ENCODE assay signal across 7 cellular contexts in the genomic region with DNA sequence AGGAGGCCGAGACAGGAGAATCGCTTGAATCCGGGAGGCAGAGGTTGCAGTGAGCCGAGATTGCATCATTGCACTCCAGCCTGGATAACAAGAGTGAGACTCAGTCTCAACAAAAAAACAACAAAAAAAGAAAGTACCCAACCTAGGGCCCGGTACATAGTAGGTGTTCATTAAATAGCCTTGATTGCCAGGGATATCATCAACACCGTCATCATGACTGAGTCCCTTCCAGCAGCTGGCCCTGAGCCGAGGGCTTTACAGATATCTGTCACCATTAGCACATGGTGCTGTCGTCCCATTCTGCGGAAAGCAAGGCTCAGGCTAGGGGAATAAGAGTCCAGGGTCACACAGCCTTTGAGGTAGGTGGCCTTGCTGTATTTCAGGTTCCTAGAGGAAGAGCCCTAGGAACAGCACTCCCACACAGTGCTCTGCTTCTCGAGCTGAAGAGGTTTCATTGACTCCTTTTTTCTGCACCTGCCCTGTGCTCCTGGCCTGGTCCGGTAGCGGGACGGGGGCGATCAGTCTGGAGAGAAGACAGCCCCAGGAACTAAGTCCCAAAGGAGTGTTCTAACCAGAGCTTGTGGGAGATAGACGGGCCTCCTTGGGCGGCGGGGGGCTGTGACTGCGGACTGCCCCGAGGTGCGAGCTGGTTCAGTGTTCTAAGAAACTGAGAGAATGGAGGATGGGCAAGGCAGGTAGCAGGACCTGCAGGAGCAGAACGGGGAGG. TPM values are rescaled to one million over a fixed set of nuclear protein-coding genes. Genes with fewer than 3 reads are reported as not detected.
DNase-seq lines count a peak whose midpoint lies in the region; FAIRE-seq and TF ChIP-seq lines count a peak whose summit lies in the region.

No MANE protein-coding gene starts in this region.

- DNase-seq in HUDEP-2 (lab: John Stamatoyannopoulos, UW; ENCODE audit: unreplicated experiment in 76 of 76), result peak in 62 of 76 experiments; percentile 1 to 75 (median 48)
- no peak for DNase-seq in activated naive CD8-positive, alpha-beta T cell treated with anti-CD3 and anti-CD28 coated beads for 36 hours
- DNase-seq in kidney, result no peak
- DNase-seq in superior temporal gyrus (ENCODE audit: extremely low spot score), result peak; percentile 31
- DNase-seq in HTR-8/SVneo (ENCODE audit: insufficient read length, low spot score), result no peak
- no peak for DNase-seq in stimulated activated CD4-positive, alpha-beta T cell treated with anti-CD3 and anti-CD28 coated beads, Interleukin-15, amount 100 ng/mL, for 24 hours
- no peak for DNase-seq in NOMO-1 (lab: John Stamatoyannopoulos, UW; ENCODE audit: unreplicated experiment in 2 of 2)

- H3K27ac Mint-ChIP-seq in activated naive CD8-positive, alpha-beta T cell treated with anti-CD3 and anti-CD28 coated beads for 36 hours, result peak overlapping the region; percentile 7

- H3K9me3 ChIP-seq in kidney (ENCODE audit: control insufficient read depth in 1 of 2, low read length in 2 of 2), result no peaks in the 10 kb centered on the region

- peak overlapping the region; percentile 44 for H3K4me3 Mint-ChIP-seq in activated naive CD8-positive, alpha-beta T cell treated with anti-CD3 and anti-CD28 coated beads for 36 hours

- H3K4me3 ChIP-seq in kidney (ENCODE audit: low read length in 2 of 2), result peak overlapping the region in 1 of 2 donors; percentile 12

- intact Hi-C loops in kidney (cut with DNase I), result no loop called here

- H3K27me3 Mint-ChIP-seq in activated naive CD8-positive, alpha-beta T cell treated with anti-CD3 and anti-CD28 coated beads for 36 hours, result peaks cover under 1% of the 10 kb centered on the region

- H3K9me3 Mint-ChIP-seq in activated naive CD8-positive, alpha-beta T cell treated with anti-CD3 and anti-CD28 coated beads for 36 hours, result no peaks in the 10 kb centered on the region

- FAIRE-seq in kidney (lab: Jason Lieb, UNC), result no peak
- no peak for FAIRE-seq in HTR-8/SVneo (lab: Jason Lieb, UNC)

- peaks cover 25% of the 10 kb centered on the region for H3K4me1 Mint-ChIP-seq in activated naive CD8-positive, alpha-beta T cell treated with anti-CD3 and anti-CD28 coated beads for 36 hours

- H3K9ac ChIP-seq in kidney (ENCODE audit: low read length in 2 of 2), result peak overlapping the region in 1 of 2 donors; percentile 72

- no peaks in the 10 kb centered on the region for H3K36me3 Mint-ChIP-seq in activated naive CD8-positive, alpha-beta T cell treated with anti-CD3 and anti-CD28 coated beads for 36 hours

- TF ChIP-seq CTCF in kidney (IDR thresholded peaks at IDR 0.05; ENCODE audit: borderline replicate concordance, extremely low read depth, insufficient read depth), result no peak

- no peaks in the 10 kb centered on the region for H3K36me3 ChIP-seq in kidney (ENCODE audit: control insufficient read depth in 1 of 2, insufficient read depth in 2 of 2, low read length in 2 of 2)

- H3K27ac ChIP-seq in kidney (ENCODE audit: low read depth in 2 of 2, low read length in 2 of 2), result peak overlapping the region; percentile 78 to 88

- H3K4me1 ChIP-seq in kidney (ENCODE audit: control insufficient read depth in 1 of 2, insufficient read depth in 1 of 2, low read depth in 1 of 2, low read length in 2 of 2), result peaks cover 9 to 28% of the 10 kb centered on the region in 2 donors

RNA-seq across cellular contexts. Expression of a gene that starts 48.2 kb away (rescaled TPM):
- total RNA-seq in activated naive CD8-positive, alpha-beta T cell treated with anti-CD3 and anti-CD28 coated beads for 36 hours, result 1 to 10 TPM; 1.3 to 2.0 TPM
- total RNA-seq in kidney, result 122 TPM
- 116 TPM for polyA plus RNA-seq in kidney (ENCODE audit: insufficient read depth, low read depth, low replicate concordance)

Comparison
In these comparisons a context has a peak if more than half of its experiments do, and no peak if none do; other contexts are left out.
1. DNase-seq: peak in HUDEP-2 (62 of 76) and superior temporal gyrus (single experiment); none in activated naive CD8-positive, alpha-beta T cell treated with anti-CD3 and anti-CD28 coated beads for 36 hours (single experiment), kidney (single experiment), HTR-8/SVneo (single experiment), stimulated activated CD4-positive, alpha-beta T cell treated with anti-CD3 and anti-CD28 coated beads, Interleukin-15, amount 100 ng/mL, for 24 hours (single experiment) and NOMO-1 (0 of 2).
2. RNA of a gene that starts 48.2 kb away (total RNA-seq): 122 TPM in kidney (single experiment); 1.3 to 2.0 TPM in activated naive CD8-positive, alpha-beta T cell treated with anti-CD3 and anti-CD28 coated beads for 36 hours; every median in the first group is over 10 times any median in the second.